22 cellular contexts compared by ENCODE assay signal in the genomic region with DNA sequence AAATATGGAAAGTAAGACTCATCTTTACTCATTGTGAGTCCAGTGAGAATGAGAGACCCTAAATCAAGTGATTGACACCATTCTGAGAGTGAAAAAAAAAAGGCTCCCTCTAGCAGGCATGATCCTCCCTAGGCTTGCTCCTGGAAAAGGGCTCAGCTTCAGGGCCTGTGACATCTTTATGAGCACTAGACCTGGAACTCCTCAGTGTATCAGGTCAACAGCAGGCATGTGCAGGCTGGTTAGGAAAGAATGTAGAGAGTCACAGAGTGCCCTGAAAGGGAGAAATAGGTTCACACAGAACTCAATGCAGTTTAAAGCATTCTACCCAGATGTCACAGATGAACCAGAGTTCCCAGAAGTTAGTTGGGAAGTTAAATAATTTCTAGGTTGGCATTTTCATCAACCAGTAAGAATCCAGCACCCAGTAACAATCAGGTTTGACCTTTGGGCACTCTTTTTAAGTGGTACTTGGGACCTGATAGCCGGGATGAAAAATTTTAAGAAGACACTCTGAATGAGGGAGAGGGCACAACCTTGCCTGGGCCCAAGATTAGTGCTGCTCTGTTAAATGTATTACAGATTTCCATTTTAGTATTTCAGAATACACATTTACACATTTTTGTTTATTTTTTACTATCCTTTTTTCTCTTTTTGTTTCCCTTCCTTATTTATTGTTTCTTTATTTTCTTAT.
"Had no signal": no experiment of that assay in that cellular context is flagged by ENCODE, and none has a peak within 500 bp of the region (broad histone marks: within the 10 kb centered on the region; RNA-seq: fewer than 3 reads in every experiment).

No MANE protein-coding gene starts in this region.

- H3K27me3 ChIP-seq: brain microvascular endothelial cell had no signal

- DNase-seq: activated CD4-positive, alpha-beta T cell treated with anti-CD3 and anti-CD28 coated beads for 4 hours; activated CD8-positive, alpha-beta memory T cell treated with anti-CD3 and anti-CD28 coated beads, Interleukin-2, amount 50 U/mL, for 4 hours; activated CD8-positive, alpha-beta T cell treated with anti-CD3 and anti-CD28 coated beads for 36 hours; activated gamma-delta T cell treated with Interleukin-2 at 50 U/mL for 16 hours; activated naive CD4-positive, alpha-beta T cell treated with anti-CD3 and anti-CD28 coated beads, Interleukin-2, amount 10 ng/mL, durations not matched to agents 7 days and 5 days; activated naive CD8-positive, alpha-beta T cell treated with anti-CD3 and anti-CD28 coated beads for 36 hours; activated T-cell treated with anti-CD3 and anti-CD28 coated beads, Interleukin-2, amount 50 U/mL, for 72 hours; brain microvascular endothelial cell; Karpas-422; NCI-H1105 treated with DMSO at 0.1 percent for 48 hours; NCI-H146; NCI-H187 treated with DMSO at 0.1 percent for 48 hours; NCI-H2081 treated with DMSO at 0.1 percent for 48 hours; NCI-H446 treated with DMSO at 0.1 percent for 48 hours; NCI-H526; NCI-H82; OCI-M1; RPMI8226; SHP77 treated with DMSO at 0.1 percent for 48 hours had no signal

- H3K36me3 ChIP-seq: brain microvascular endothelial cell had no signal

- ATAC-seq: activated CD4-positive, CD25-positive, alpha-beta regulatory T cell treated with anti-CD3 and anti-CD28 coated beads, Interleukin-2, amount 50 U/mL, for 24 hours; activated CD8-positive, alpha-beta T cell treated with anti-CD3 and anti-CD28 coated beads for 36 hours; activated T-cell treated with anti-CD3 and anti-CD28 coated beads, Interleukin-2, amount 50 U/mL, for 72 hours; K562; Panc1 had no signal

- H3K4me3 ChIP-seq: K562 had no signal

- H3K27ac ChIP-seq: brain microvascular endothelial cell had no signal
